2 cellular contexts compared by ENCODE assay signal in genomic region chr10:97347317-97347716, GRCh38.
TF ChIP-seq lines count a peak whose summit lies in the region.

No MANE protein-coding gene starts in this region.

TF ChIP-seq in GM23338, 12 proteins besides CTCF, POLR2A, EP300 and RAD21:
- TF ChIP-seq ZNF462 (CRISPR knock-in tag; IDR thresholded peaks at IDR 0.05) = no peak
- no peak for TF ChIP-seq POLR2AphosphoS5 (IDR thresholded peaks at IDR 0.05; ENCODE audit: low read depth)
- no peak for TF ChIP-seq ZNF331 (CRISPR knock-in tag; IDR thresholded peaks at IDR 0.05; ENCODE audit: low read depth)
- no peak for TF ChIP-seq CREB1 (CRISPR knock-in tag; IDR thresholded peaks at IDR 0.05; ENCODE audit: low read depth)
- TF ChIP-seq REST (IDR thresholded peaks at IDR 0.05; ENCODE audit: unreplicated experiment) = no peak
- TF ChIP-seq JUNB (IDR thresholded peaks at IDR 0.05; ENCODE audit: unreplicated experiment) = no peak
- TF ChIP-seq ETS1 (IDR thresholded peaks at IDR 0.05) = no peak
- no peak for TF ChIP-seq EZH2 (IDR thresholded peaks at IDR 0.05; ENCODE audit: low read depth, unreplicated experiment)
- TF ChIP-seq NANOG (IDR thresholded peaks at IDR 0.05; ENCODE audit: borderline replicate concordance) = no peak
- TF ChIP-seq ZNF114 (CRISPR knock-in tag; IDR thresholded peaks at IDR 0.05) = no peak
- no peak for TF ChIP-seq STAT1 (IDR thresholded peaks at IDR 0.05; ENCODE audit: unreplicated experiment)

TF ChIP-seq in K562, 482 proteins besides CTCF, POLR2A, EP300 and RAD21 (continues in another document):
- no peak for TF ChIP-seq ZNF77 (CRISPR knock-in tag; IDR thresholded peaks at IDR 0.05)
- no peak for TF ChIP-seq BMI1 (IDR thresholded peaks at IDR 0.05; ENCODE audit: low read length)
- TF ChIP-seq RBM39 (optimal IDR thresholded peaks at IDR 0.05; ENCODE audit: low read depth, low read length) = no peak
- no peak for TF ChIP-seq ZNF280A (IDR thresholded peaks at IDR 0.05; ENCODE audit: low read depth, partially characterized antibody)
- no peak for TF ChIP-seq KAT7 (CRISPR knock-in tag; IDR thresholded peaks at IDR 0.05; ENCODE audit: borderline replicate concordance)
- TF ChIP-seq SIN3A (IDR thresholded peaks at IDR 0.05; ENCODE audit: borderline replicate concordance in 2 of 2, control insufficient read depth in 1 of 2, low read depth in 2 of 2, low read length in 2 of 2) = no peak
- TF ChIP-seq LEF1 (IDR thresholded peaks at IDR 0.05) = no peak
- TF ChIP-seq ARID3B (CRISPR knock-in tag; IDR thresholded peaks at IDR 0.05; ENCODE audit: borderline replicate concordance) = no peak
- TF ChIP-seq SMC3 (conservative IDR thresholded peaks at IDR 0.05; ENCODE audit: insufficient read depth, low read depth, low read length) = no peak
- TF ChIP-seq ZNF592 (IDR thresholded peaks at IDR 0.05) = no peak
- no peak for TF ChIP-seq ARHGAP35 (IDR thresholded peaks at IDR 0.05; ENCODE audit: partially characterized antibody)
- no peak for TF ChIP-seq KLF13 (tag; IDR thresholded peaks at IDR 0.05; ENCODE audit: borderline replicate concordance, low read depth)
- TF ChIP-seq SLC30A9 (CRISPR knock-in tag; IDR thresholded peaks at IDR 0.05) = no peak
- TF ChIP-seq ARID3A (IDR thresholded peaks at IDR 0.05; ENCODE audit: borderline replicate concordance, low read depth, low read length) = no peak
- no peak for TF ChIP-seq HOXB6 (CRISPR knock-in tag; IDR thresholded peaks at IDR 0.05; ENCODE audit: borderline replicate concordance)
- peak; percentile 68; the same call in 1 of the 2 replicates for TF ChIP-seq NCOR1 (IDR thresholded peaks at IDR 0.05)
- no peak for TF ChIP-seq CBX5 (IDR thresholded peaks at IDR 0.05; ENCODE audit: borderline replicate concordance, low read depth)
- no peak for TF ChIP-seq ZNF318 (IDR thresholded peaks at IDR 0.05; ENCODE audit: borderline replicate concordance in 1 of 2, low read depth in 1 of 2)
- no peak for TF ChIP-seq AFF4 (CRISPR knock-in tag; IDR thresholded peaks at IDR 0.05)
- no peak for TF ChIP-seq KLF6 (CRISPR knock-in tag; IDR thresholded peaks at IDR 0.05; ENCODE audit: borderline replicate concordance)
- TF ChIP-seq MTA2 (IDR thresholded peaks at IDR 0.05; ENCODE audit: low read depth) = peak; percentile 33; the same call in 1 of the 2 replicates
- peak; percentile 73; the same call in 1 of the 2 replicates for TF ChIP-seq ZBTB7A (IDR thresholded peaks at IDR 0.05; ENCODE audit: borderline replicate concordance, control insufficient read depth, low read depth, low read length)
- no peak for TF ChIP-seq ILK (tag; IDR thresholded peaks at IDR 0.05; ENCODE audit: borderline replicate concordance, low read depth)
- no peak for TF ChIP-seq ZFX (CRISPR knock-in tag; IDR thresholded peaks at IDR 0.05)
- no peak for TF ChIP-seq SFPQ (IDR thresholded peaks at IDR 0.05; ENCODE audit: low read depth, low read length)
- TF ChIP-seq ZBTB8A (IDR thresholded peaks at IDR 0.05; ENCODE audit: partially characterized antibody) = no peak
- TF ChIP-seq ZNF41 (CRISPR knock-in tag; conservative IDR thresholded peaks at IDR 0.05) = no peak
